8 cellular contexts compared by ENCODE assay signal in the genomic region with DNA sequence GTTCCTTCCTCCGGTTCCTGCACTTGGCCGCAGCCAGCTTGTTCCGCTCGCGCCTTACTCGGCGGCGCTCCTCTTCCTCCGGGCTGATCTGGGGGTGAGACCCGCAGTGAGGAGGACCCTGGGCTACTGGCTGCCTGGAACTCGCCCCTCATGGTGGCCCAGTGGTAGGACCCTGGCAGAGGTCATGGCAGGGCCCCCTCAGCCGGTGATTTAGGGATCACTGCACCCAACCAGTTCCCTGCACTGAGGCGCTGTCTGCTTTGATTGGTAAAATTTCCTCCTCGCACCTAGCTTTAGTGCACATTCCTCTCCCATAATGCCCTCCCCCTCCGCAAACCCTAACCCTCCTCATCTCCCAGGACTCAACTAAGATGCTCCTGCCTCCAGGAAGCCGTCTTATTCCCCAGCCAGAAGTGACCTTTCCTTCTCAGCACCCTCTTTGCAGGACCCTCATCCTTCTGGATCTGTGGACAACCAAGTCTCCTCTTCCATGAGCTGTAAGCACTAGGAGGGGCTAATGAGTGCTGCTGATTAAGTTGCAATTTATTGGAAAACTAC. TPM values are rescaled to one million over a fixed set of nuclear protein-coding genes. Genes with fewer than 3 reads are reported as not detected.
A peak's percentile ranks its signal among the peaks of the same experiment; 100 is the strongest.
DNase-seq lines count a peak whose midpoint lies in the region; ATAC-seq and TF ChIP-seq lines count a peak whose summit lies in the region.

No MANE protein-coding gene starts in this region.

- H3K27ac ChIP-seq in CD8-positive, alpha-beta T cell (ENCODE audit: low read depth, low read length): peak overlapping the region; percentile 33
- H3K27ac ChIP-seq in breast epithelium: peak overlapping the region; percentile 64 to 99

- H3K27me3 ChIP-seq in CD8-positive, alpha-beta T cell (ENCODE audit: insufficient read depth, low read length): no peaks in the 10 kb centered on the region
- H3K27me3 ChIP-seq in breast epithelium: peaks cover 0 to under 1% of the 10 kb centered on the region in 2 donors

- H3K9me3 Mint-ChIP-seq in CD8-positive, alpha-beta T cell: no peaks in the 10 kb centered on the region
- no peaks in the 10 kb centered on the region for H3K9me3 Mint-ChIP-seq in natural killer cell treated with Interleukin-12 subunit alpha and Interleukin-12 subunit beta and Interleukin-15 and Interleukin-18, amount 100 ng/mL, for 72 hours

- peak overlapping the region; percentile 83 for H3K4me3 Mint-ChIP-seq in CD8-positive, alpha-beta T cell
- H3K4me3 Mint-ChIP-seq in natural killer cell treated with Interleukin-12 subunit alpha and Interleukin-12 subunit beta and Interleukin-15 and Interleukin-18, amount 100 ng/mL, for 72 hours: peak overlapping the region; percentile 97

- no peaks in the 10 kb centered on the region for H3K36me3 Mint-ChIP-seq in CD8-positive, alpha-beta T cell
- H3K36me3 Mint-ChIP-seq in natural killer cell treated with Interleukin-12 subunit alpha and Interleukin-12 subunit beta and Interleukin-15 and Interleukin-18, amount 100 ng/mL, for 72 hours: peaks cover 7% of the 10 kb centered on the region

- no peaks in the 10 kb centered on the region for H3K9me3 ChIP-seq in CD8-positive, alpha-beta T cell (ENCODE audit: low read length)
- H3K9me3 ChIP-seq in breast epithelium: no peaks in the 10 kb centered on the region

- DNase-seq in CD8-positive, alpha-beta T cell: peak in 2 of 7 experiments; percentile 32 to 53
- peak; percentile 14 for DNase-seq in NOMO-1 treated with DMSO at 0.1 percent for 48 hours (lab: John Stamatoyannopoulos, UW; ENCODE audit: unreplicated experiment)
- no peak for DNase-seq in breast epithelium (ENCODE audit: low spot score in 2 of 2)
- DNase-seq in natural killer cell treated with Interleukin-12 subunit alpha and Interleukin-12 subunit beta and Interleukin-15 and Interleukin-18, amount 100 ng/mL, for 72 hours (ENCODE audit: low spot score): no peak
- DNase-seq in amniotic stem cell (lab: John Stamatoyannopoulos, UW): no peak
- no peak for DNase-seq in SK-N-DZ (ENCODE audit: low spot score)

- POLR2A ChIA-PET in CD8-positive, alpha-beta T cell (lab: Charles Lee): interaction anchor here (0.8 to 2.8 kb wide), 6 partner anchors 9 to 241 kb away, joined by 3 to 9 read pairs (median 4); partner anchors contain the start of genes KAT5 and MUS81

- CTCF ChIA-PET in CD8-positive, alpha-beta T cell (lab: Charles Lee): interaction anchor here (0.8 to 12.1 kb wide), 5 partner anchors 9 to 128 kb away, joined by 3 to 136 read pairs (median 6); no protein-coding TSS in a partner anchor

- TF ChIP-seq CTCF in CD8-positive, alpha-beta T cell (IDR thresholded peaks at IDR 0.05): no peak
- no peak for TF ChIP-seq CTCF in breast epithelium (IDR thresholded peaks at IDR 0.05)

- peak overlapping the region; percentile 37 for H3K4me3 ChIP-seq in CD8-positive, alpha-beta T cell (ENCODE audit: low read depth, low read length)
- H3K4me3 ChIP-seq in breast epithelium: peak overlapping the region in 2 of 3 donors; percentile 3 to 92

- H3K27ac Mint-ChIP-seq in CD8-positive, alpha-beta T cell: peak overlapping the region; percentile 92
- peak overlapping the region; percentile 90 to 93 for H3K27ac Mint-ChIP-seq in natural killer cell treated with Interleukin-12 subunit alpha and Interleukin-12 subunit beta and Interleukin-15 and Interleukin-18, amount 100 ng/mL, for 72 hours

- no peak for TF ChIP-seq POLR2A in breast epithelium (IDR thresholded peaks at IDR 0.05)

- H3K4me1 ChIP-seq in CD8-positive, alpha-beta T cell (ENCODE audit: insufficient read depth, low read length): peaks cover 48% of the 10 kb centered on the region
- H3K4me1 ChIP-seq in breast epithelium: peaks cover 12 to 20% of the 10 kb centered on the region in 2 donors

- intact Hi-C loops in CD8-positive, alpha-beta T cell (cut with DNase I, micrococcal nuclease): no loop called here
- intact Hi-C loops in breast epithelium (cut with DNase I; ENCODE audit: low total_unique reads): no loop called here

- ATAC-seq in CD8-positive, alpha-beta T cell: no peak
- ATAC-seq in natural killer cell treated with Interleukin-12 subunit alpha and Interleukin-12 subunit beta and Interleukin-15 and Interleukin-18, amount 100 ng/mL, for 72 hours: no peak
- ATAC-seq in HG03354 (IDR thresholded peaks at IDR 0.05; ENCODE audit: poor library complexity, severe bottlenecking, unreplicated experiment) (no peak), HG03097 (IDR thresholded peaks at IDR 0.05; ENCODE audit: low FRiP score, unreplicated experiment) (no peak)

- peaks cover 38% of the 10 kb centered on the region for H3K4me1 Mint-ChIP-seq in CD8-positive, alpha-beta T cell (ENCODE audit: low read depth)
- peaks cover 51 to 52% of the 10 kb centered on the region in 2 donors for H3K4me1 Mint-ChIP-seq in natural killer cell treated with Interleukin-12 subunit alpha and Interleukin-12 subunit beta and Interleukin-15 and Interleukin-18, amount 100 ng/mL, for 72 hours (ENCODE audit: low read depth in 2 of 2)

- no peaks in the 10 kb centered on the region for H3K27me3 Mint-ChIP-seq in CD8-positive, alpha-beta T cell (ENCODE audit: low read depth)
- no peaks in the 10 kb centered on the region for H3K27me3 Mint-ChIP-seq in natural killer cell treated with Interleukin-12 subunit alpha and Interleukin-12 subunit beta and Interleukin-15 and Interleukin-18, amount 100 ng/mL, for 72 hours

- no peaks in the 10 kb centered on the region for H3K36me3 ChIP-seq in CD8-positive, alpha-beta T cell (ENCODE audit: insufficient read depth, low read length)
- no peaks in the 10 kb centered on the region for H3K36me3 ChIP-seq in breast epithelium

RNA-seq across cellular contexts. Expression of gene CCDC85B, which starts 3.6 kb away (rescaled TPM):
- 10 to 100 TPM; 25.6 to 27.4 TPM for total RNA-seq in CD8-positive, alpha-beta T cell
- 10 to 100 TPM; 30.3 to 91.1 (median 41.9) TPM for total RNA-seq in breast epithelium
- 10 to 100 TPM; 44.6 to 89.8 TPM for total RNA-seq in natural killer cell treated with Interleukin-12 subunit alpha and Interleukin-12 subunit beta and Interleukin-15 and Interleukin-18, amount 100 ng/mL, for 72 hours
- 23.0 and 33.6 TPM in 2 replicates for polyA plus RNA-seq in SK-N-DZ (2014; cell fraction: cytosol; rRNA removed)
- polyA plus RNA-seq in SK-N-DZ (2014; cell fraction: nucleus; rRNA removed): 25.6 and 28.1 TPM in 2 replicates

RNA-seq across cellular contexts. Expression of gene FIBP, which starts 5.8 kb away (rescaled TPM):
- 10 to 100 TPM; 16.5 to 19.3 TPM for total RNA-seq in CD8-positive, alpha-beta T cell
- total RNA-seq in breast epithelium: 10 to 100 TPM; 51.2 to 68.5 (median 51.7) TPM
- total RNA-seq in natural killer cell treated with Interleukin-12 subunit alpha and Interleukin-12 subunit beta and Interleukin-15 and Interleukin-18, amount 100 ng/mL, for 72 hours: 100 to 1,000 TPM in 1 of 2 donors, 10 to 100 TPM in 1; 76.6 to 157 TPM
- polyA plus RNA-seq in SK-N-DZ (2014; cell fraction: cytosol; rRNA removed): 115 and 152 TPM in 2 replicates
- polyA plus RNA-seq in SK-N-DZ (2014; cell fraction: nucleus; rRNA removed): 150 and 171 TPM in 2 replicates

RNA-seq across cellular contexts. Expression of gene FOSL1, which starts 6.1 kb away (rescaled TPM):
- total RNA-seq in CD8-positive, alpha-beta T cell: 1 to 10 TPM; 2.0 to 4.0 TPM
- 10 to 100 TPM in 1 of 3 donors, 1 to 10 TPM in 2; 2.4 to 17.0 (median 7.2) TPM for total RNA-seq in breast epithelium
- total RNA-seq in natural killer cell treated with Interleukin-12 subunit alpha and Interleukin-12 subunit beta and Interleukin-15 and Interleukin-18, amount 100 ng/mL, for 72 hours: 10 to 100 TPM in 1 of 2 donors, 1 to 10 TPM in 1; 7.9 to 18.1 TPM
- not detected in 2 replicates for polyA plus RNA-seq in SK-N-DZ (2014; cell fraction: cytosol; rRNA removed)
- polyA plus RNA-seq in SK-N-DZ (2014; cell fraction: nucleus; rRNA removed): not detected in 2 replicates

RNA-seq across cellular contexts. Expression of gene CTSW, which starts 14.5 kb away (rescaled TPM):
- total RNA-seq in CD8-positive, alpha-beta T cell: 100 to 1,000 TPM; 193 to 200 TPM
- total RNA-seq in breast epithelium: 1 to 10 TPM; 1.6 to 4.0 (median 1.9) TPM
- total RNA-seq in natural killer cell treated with Interleukin-12 subunit alpha and Interleukin-12 subunit beta and Interleukin-15 and Interleukin-18, amount 100 ng/mL, for 72 hours: 100 to 1,000 TPM; 124 to 886 TPM
- not detected in 2 replicates for polyA plus RNA-seq in SK-N-DZ (2014; cell fraction: cytosol; rRNA removed)
- not detected in 2 replicates for polyA plus RNA-seq in SK-N-DZ (2014; cell fraction: nucleus; rRNA removed)

RNA-seq across cellular contexts. Expression of gene EFEMP2, which starts 21.5 kb away (rescaled TPM):
- total RNA-seq in CD8-positive, alpha-beta T cell: 1 to 10 TPM; 3.8 to 5.1 TPM
- total RNA-seq in breast epithelium: 10 to 100 TPM; 34.5 to 75.0 (median 57.0) TPM
- total RNA-seq in natural killer cell treated with Interleukin-12 subunit alpha and Interleukin-12 subunit beta and Interleukin-15 and Interleukin-18, amount 100 ng/mL, for 72 hours: 10 to 100 TPM in 1 of 2 donors, 1 to 10 TPM in 1; 7.5 to 10.6 TPM
- polyA plus RNA-seq in SK-N-DZ (2014; cell fraction: cytosol; rRNA removed): 14.0 and 14.9 TPM in 2 replicates
- polyA plus RNA-seq in SK-N-DZ (2014; cell fraction: nucleus; rRNA removed): 46.4 and 59.5 TPM in 2 replicates
